6 cellular contexts compared by ENCODE assay signal in the genomic region with DNA sequence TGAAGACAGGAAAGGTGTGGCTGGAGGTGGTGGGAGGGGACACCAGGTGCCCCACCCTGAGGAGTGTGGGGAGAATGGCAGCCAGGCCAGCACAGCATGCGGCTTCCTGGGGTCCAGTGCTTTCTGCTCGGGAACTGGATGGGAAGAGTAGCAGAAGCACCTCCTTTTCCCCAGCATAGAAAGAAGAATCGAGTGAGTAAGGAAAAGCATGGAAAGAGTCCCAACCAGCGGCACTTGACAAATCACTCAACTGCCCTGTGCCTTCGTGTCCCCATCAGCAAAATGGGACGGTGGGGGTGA.
DNase-seq lines count a peak whose midpoint lies in the region; ATAC-seq and TF ChIP-seq lines count a peak whose summit lies in the region.
"Not testable (repeated sequence)": the region's sequence is repeated elsewhere in the genome, so short reads cannot be mapped to it uniquely, and the experiment has no call there.

No MANE protein-coding gene starts in this region.

- no CpG with 5 or more reads among the region's 6 CpGs for WGBS in neuronal stem cell (ENCODE audit: extremely low coverage in 2 of 2, insufficient read length in 2 of 2, insufficient replicate concordance in 1 of 2), 2 donors

- not testable (repeated sequence) for H3K4me1 Mint-ChIP-seq in activated CD4-positive, alpha-beta T cell treated with anti-CD3 and anti-CD28 coated beads, Interleukin-2, amount 10 ng/mL, durations not matched to agents 24 days and 14 days
- peaks cover 30% of the 10 kb centered on the region for H3K4me1 Mint-ChIP-seq in stimulated activated effector memory CD8-positive, alpha-beta T cell treated with anti-CD3 and anti-CD28 coated beads, Interleukin-12 subunit alpha, Interleukin-12 subunit beta, amount 100 ng/mL, for 72 hours

- not testable (repeated sequence) for DNase-seq in HCT116 (ENCODE audit: low read depth, low spot score); left ventricle myocardium inferior; neuronal stem cell (ENCODE audit: low spot score); stimulated activated effector memory CD8-positive, alpha-beta T cell treated with anti-CD3 and anti-CD28 coated beads, Interleukin-12 subunit alpha, Interleukin-12 subunit beta, amount 100 ng/mL, for 72 hours (ENCODE audit: low spot score in 2 of 2)
- peak; percentile 52 for DNase-seq in activated CD4-positive, alpha-beta T cell treated with anti-CD3 and anti-CD28 coated beads, Interleukin-2, amount 10 ng/mL, durations not matched to agents 24 days and 14 days

- H3K9me3 ChIP-seq in BLaER1 treated with 17β-estradiol and CSF1 and Interleukin-3, amounts not matched to agents 10 nM and 100 nM (replicated peaks in 1 of 11); HCT116 (ENCODE audit: control insufficient read depth in 1 of 2, insufficient read depth in 1 of 2, low read depth in 1 of 2, low read length in 2 of 2); left ventricle myocardium inferior (replicated peaks); neuronal stem cell (replicated peaks in 1 of 2; ENCODE audit: control insufficient read depth in 2 of 2, insufficient read depth in 1 of 2, low read depth in 1 of 2, low read length in 2 of 2): not testable (repeated sequence)

- H3K9ac ChIP-seq in BLaER1 treated with 17β-estradiol and CSF1 and Interleukin-3, amounts not matched to agents 10 nM and 100 nM; HCT116 (ENCODE audit: low read length); neuronal stem cell (ENCODE audit: low read depth, low read length, poor library complexity): not testable (repeated sequence)

- not testable (repeated sequence) for H3K36me3 ChIP-seq in BLaER1 treated with 17β-estradiol and CSF1 and Interleukin-3, amounts not matched to agents 10 nM and 100 nM; HCT116 (ENCODE audit: control insufficient read depth in 1 of 2, insufficient read depth in 2 of 2, low read length in 2 of 2); neuronal stem cell (replicated peaks in 1 of 2; ENCODE audit: control insufficient read depth in 2 of 2, insufficient read depth in 2 of 2, low read length in 2 of 2)
- H3K36me3 ChIP-seq in left ventricle myocardium inferior = peaks cover 79% of the 10 kb centered on the region

- CTCF ChIA-PET in HCT116 (lab: Charles Lee) = interaction anchor here (0.6 kb wide), 1 partner anchor 357 kb away, joined by 3 read pairs; no protein-coding TSS in a partner anchor

- H3K36me3 Mint-ChIP-seq in activated CD4-positive, alpha-beta T cell treated with anti-CD3 and anti-CD28 coated beads, Interleukin-2, amount 10 ng/mL, durations not matched to agents 24 days and 14 days (ENCODE audit: low read depth) = not testable (repeated sequence)
- peaks cover 11% of the 10 kb centered on the region for H3K36me3 Mint-ChIP-seq in stimulated activated effector memory CD8-positive, alpha-beta T cell treated with anti-CD3 and anti-CD28 coated beads, Interleukin-12 subunit alpha, Interleukin-12 subunit beta, amount 100 ng/mL, for 72 hours

- not testable (repeated sequence) for H3K27me3 Mint-ChIP-seq in activated CD4-positive, alpha-beta T cell treated with anti-CD3 and anti-CD28 coated beads, Interleukin-2, amount 10 ng/mL, durations not matched to agents 24 days and 14 days

- POLR2A ChIA-PET in HCT116 (lab: Charles Lee) = not testable (repeated sequence)

- peak; percentile 31; the same call in 1 of the 2 replicates for ATAC-seq in HCT116
- ATAC-seq in stimulated activated effector memory CD8-positive, alpha-beta T cell treated with anti-CD3 and anti-CD28 coated beads, Interleukin-12 subunit alpha, Interleukin-12 subunit beta, amount 100 ng/mL, for 72 hours = not testable (repeated sequence)

- H3K18ac ChIP-seq in neuronal stem cell (ENCODE audit: low read length) = peak overlapping the region; percentile 8

- not testable (repeated sequence) for H4K91ac ChIP-seq in neuronal stem cell (ENCODE audit: low read depth, low read length, poor library complexity)

- H2BK15ac ChIP-seq in neuronal stem cell (ENCODE audit: low read length) = peak overlapping the region; percentile 41

- H2BK120ac ChIP-seq in neuronal stem cell (ENCODE audit: low read depth, low read length) = not testable (repeated sequence)

- peak overlapping the region in 10 of 11 experiments; percentile 17 to 82 (median 50); a peak in 19 of 22 replicates for H3K4me2 ChIP-seq in BLaER1 treated with 17β-estradiol and CSF1 and Interleukin-3, amounts not matched to agents 10 nM and 100 nM
- H3K4me2 ChIP-seq in HCT116 (ENCODE audit: low read length); neuronal stem cell (ENCODE audit: insufficient read depth, low read length, poor library complexity, severe bottlenecking): not testable (repeated sequence)

- H2BK12ac ChIP-seq in neuronal stem cell (ENCODE audit: low read length) = not testable (repeated sequence)

- H3K9me3 Mint-ChIP-seq in activated CD4-positive, alpha-beta T cell treated with anti-CD3 and anti-CD28 coated beads, Interleukin-2, amount 10 ng/mL, durations not matched to agents 24 days and 14 days; stimulated activated effector memory CD8-positive, alpha-beta T cell treated with anti-CD3 and anti-CD28 coated beads, Interleukin-12 subunit alpha, Interleukin-12 subunit beta, amount 100 ng/mL, for 72 hours: not testable (repeated sequence)

- H3K9me2 ChIP-seq in HCT116 (ENCODE audit: insufficient read depth) = not testable (repeated sequence)

- RAD21 ChIA-PET in HCT116 (lab: Charles Lee; ENCODE audit: low non-redundant PET in 1 of 2, low total read pairs in 2 of 2, uncharacterized antibody in 2 of 2, unreplicated experiment in 2 of 2) = not testable (repeated sequence)

- H3K79me1 ChIP-seq in neuronal stem cell (ENCODE audit: low read depth, low read length) = not testable (repeated sequence)

- not testable (repeated sequence) for H3K23ac ChIP-seq in neuronal stem cell (ENCODE audit: low read depth, low read length, poor library complexity)

- H3K79me2 ChIP-seq in HCT116 (ENCODE audit: insufficient read depth, low read length) = not testable (repeated sequence)

- not testable (repeated sequence) for H2AFZ ChIP-seq in HCT116 (ENCODE audit: low read depth, low read length, poor library complexity, severe bottlenecking); neuronal stem cell (ENCODE audit: low read length)

- intact Hi-C loops in HCT116 (cut with micrococcal nuclease); activated CD4-positive, alpha-beta T cell treated with anti-CD3 and anti-CD28 coated beads, Interleukin-2, amount 10 ng/mL, durations not matched to agents 24 days and 14 days (cut with micrococcal nuclease); left ventricle myocardium inferior (cut with micrococcal nuclease): not testable (repeated sequence)

- not testable (repeated sequence) for H3K4ac ChIP-seq in neuronal stem cell (ENCODE audit: low read length)

- not testable (repeated sequence) for H2AK5ac ChIP-seq in neuronal stem cell (ENCODE audit: low read depth, low read length)

- not testable (repeated sequence) for TF ChIP-seq CTCF in HCT116 (IDR thresholded peaks at IDR 0.05 in 2 of 3, conservative IDR thresholded peaks at IDR 0.05 in 1 of 3; ENCODE audit: borderline replicate concordance in 1 of 3, insufficient read depth in 1 of 3, low read depth in 2 of 3, low read length in 2 of 3); left ventricle myocardium inferior (IDR thresholded peaks at IDR 0.05; ENCODE audit: borderline replicate concordance)

- H3K27me3 ChIP-seq in BLaER1 treated with 17β-estradiol and CSF1 and Interleukin-3, amounts not matched to agents 10 nM and 100 nM = peaks cover 45 to 55% (median 49%) of the 10 kb centered on the region in 11 experiments
- H3K27me3 ChIP-seq in HCT116 (ENCODE audit: insufficient read depth, low read length); left ventricle myocardium inferior (ENCODE audit: low read depth); neuronal stem cell (ENCODE audit: control insufficient read depth in 3 of 3, insufficient read depth in 3 of 3, low read depth in 1 of 3, low read length in 3 of 3): not testable (repeated sequence)

- not testable (repeated sequence) for H3K14ac ChIP-seq in neuronal stem cell (ENCODE audit: low read length)

- TF ChIP-seq POLR2A in HCT116 (IDR thresholded peaks at IDR 0.05; ENCODE audit: borderline replicate concordance, extremely low read depth, insufficient read depth, insufficient read length) = not testable (repeated sequence)

- BruUV-seq in HCT116 (replicated peaks; lab: Mats Ljungman, UMichigan) = not testable (repeated sequence)

- peaks cover 0 to 24% (median 0%) of the 10 kb centered on the region in 11 experiments; a peak in 9 of 22 replicates for H4K20me1 ChIP-seq in BLaER1 treated with 17β-estradiol and CSF1 and Interleukin-3, amounts not matched to agents 10 nM and 100 nM
- H4K20me1 ChIP-seq in HCT116 (ENCODE audit: insufficient read depth) = not testable (repeated sequence)

- not testable (repeated sequence) for H4K8ac ChIP-seq in neuronal stem cell (ENCODE audit: low read depth, low read length)

- H3K27ac ChIP-seq in BLaER1 treated with 17β-estradiol and CSF1 and Interleukin-3, amounts not matched to agents 10 nM and 100 nM; HCT116 (ENCODE audit: low read depth, low read length); neuronal stem cell (replicated peaks; ENCODE audit: low read length): not testable (repeated sequence)
- H3K27ac ChIP-seq in left ventricle myocardium inferior (replicated peaks) = peak overlapping the region; percentile 17

- not testable (repeated sequence) for TF ChIP-seq RAD21 in HCT116 (IDR thresholded peaks at IDR 0.05; ENCODE audit: low read depth)

- not testable (repeated sequence) for H2BK5ac ChIP-seq in neuronal stem cell (ENCODE audit: low read length)

- H3K4me1 ChIP-seq in BLaER1 treated with 17β-estradiol and CSF1 and Interleukin-3, amounts not matched to agents 10 nM and 100 nM = peaks cover 28 to 67% (median 58%) of the 10 kb centered on the region in 10 experiments
- not testable (repeated sequence) for H3K4me1 ChIP-seq in HCT116 (ENCODE audit: control insufficient read depth in 1 of 2, insufficient read depth in 2 of 2, low read length in 2 of 2); left ventricle myocardium inferior
- H3K4me1 ChIP-seq in neuronal stem cell (ENCODE audit: control insufficient read depth in 2 of 2, insufficient read depth in 1 of 2, low read depth in 1 of 2, low read length in 2 of 2) = peaks cover 0 to 14% of the 10 kb centered on the region in 2 donors

- H3K4me3 ChIP-seq in BLaER1 treated with 17β-estradiol and CSF1 and Interleukin-3, amounts not matched to agents 10 nM and 100 nM; HCT116 (replicated peaks in 1 of 2; ENCODE audit: low read depth in 1 of 2, low read length in 2 of 2); left ventricle myocardium inferior; neuronal stem cell (ENCODE audit: low read length in 2 of 2): not testable (repeated sequence)

- not testable (repeated sequence) for H3K4me3 Mint-ChIP-seq in activated CD4-positive, alpha-beta T cell treated with anti-CD3 and anti-CD28 coated beads, Interleukin-2, amount 10 ng/mL, durations not matched to agents 24 days and 14 days; stimulated activated effector memory CD8-positive, alpha-beta T cell treated with anti-CD3 and anti-CD28 coated beads, Interleukin-12 subunit alpha, Interleukin-12 subunit beta, amount 100 ng/mL, for 72 hours

- H3K27ac Mint-ChIP-seq in activated CD4-positive, alpha-beta T cell treated with anti-CD3 and anti-CD28 coated beads, Interleukin-2, amount 10 ng/mL, durations not matched to agents 24 days and 14 days = not testable (repeated sequence)
- H3K27ac Mint-ChIP-seq in stimulated activated effector memory CD8-positive, alpha-beta T cell treated with anti-CD3 and anti-CD28 coated beads, Interleukin-12 subunit alpha, Interleukin-12 subunit beta, amount 100 ng/mL, for 72 hours = peak overlapping the region; percentile 65
